In the genomic region with DNA sequence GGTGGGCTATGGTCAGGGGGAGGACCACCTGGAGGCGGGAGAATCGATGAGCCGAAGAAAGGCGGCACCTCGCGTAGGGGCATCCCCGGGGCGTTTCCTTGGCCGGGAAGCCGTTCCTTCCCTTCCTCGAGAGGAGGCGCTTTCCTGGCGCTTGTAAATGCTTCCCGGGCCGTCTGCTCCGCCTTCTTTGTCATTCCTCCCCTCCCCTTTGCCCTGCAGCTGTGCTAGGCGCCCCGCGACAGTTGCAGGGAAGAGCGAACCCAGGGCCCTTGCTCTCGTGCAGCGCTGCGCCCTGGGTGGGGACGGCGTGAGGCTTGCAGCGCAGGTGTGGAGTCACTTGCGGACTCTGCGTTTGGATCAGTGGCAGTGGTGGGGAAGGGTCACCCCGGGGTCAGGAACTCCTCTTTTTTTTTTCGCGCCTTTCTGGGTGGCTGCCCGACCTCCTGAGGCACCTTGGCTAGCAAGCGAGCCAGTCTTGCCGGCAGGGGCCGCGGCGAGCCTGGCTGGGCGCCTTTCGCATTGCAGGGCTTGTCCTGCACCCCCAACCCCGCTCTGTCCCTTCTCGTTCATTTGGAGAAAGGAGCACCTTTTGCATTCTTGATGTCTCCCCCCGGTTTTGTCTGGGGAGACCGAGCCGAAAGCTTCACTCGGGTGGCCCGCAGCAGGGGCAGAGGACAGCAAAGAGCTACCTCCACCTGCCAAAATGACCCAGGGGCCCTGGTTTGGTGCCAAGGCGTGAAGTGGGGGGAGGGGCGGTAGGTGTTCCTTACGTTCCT, we compare ENCODE assay signal across 1 cellular context.
A peak's percentile ranks its signal among the peaks of the same experiment; 100 is the strongest.
TF ChIP-seq lines count a peak whose summit lies in the region.

No MANE protein-coding gene starts in this region.

TF ChIP-seq in HEK293, 187 proteins besides CTCF, POLR2A, EP300 and RAD21 (continued from another document):
- TF ChIP-seq, protein P1, sequence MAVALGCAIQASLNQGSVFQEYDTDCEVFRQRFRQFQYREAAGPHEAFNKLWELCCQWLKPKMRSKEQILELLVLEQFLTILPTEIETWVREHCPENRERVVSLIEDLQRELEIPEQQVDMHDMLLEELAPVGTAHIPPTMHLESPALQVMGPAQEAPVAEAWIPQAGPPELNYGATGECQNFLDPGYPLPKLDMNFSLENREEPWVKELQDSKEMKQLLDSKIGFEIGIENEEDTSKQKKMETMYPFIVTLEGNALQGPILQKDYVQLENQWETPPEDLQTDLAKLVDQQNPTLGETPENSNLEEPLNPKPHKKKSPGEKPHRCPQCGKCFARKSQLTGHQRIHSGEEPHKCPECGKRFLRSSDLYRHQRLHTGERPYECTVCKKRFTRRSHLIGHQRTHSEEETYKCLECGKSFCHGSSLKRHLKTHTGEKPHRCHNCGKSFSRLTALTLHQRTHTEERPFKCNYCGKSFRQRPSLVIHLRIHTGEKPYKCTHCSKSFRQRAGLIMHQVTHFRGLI (tag by site-specific recombination; IDR thresholded peaks at IDR 0.05) = peak; percentile 88
- TF ChIP-seq, protein P2, sequence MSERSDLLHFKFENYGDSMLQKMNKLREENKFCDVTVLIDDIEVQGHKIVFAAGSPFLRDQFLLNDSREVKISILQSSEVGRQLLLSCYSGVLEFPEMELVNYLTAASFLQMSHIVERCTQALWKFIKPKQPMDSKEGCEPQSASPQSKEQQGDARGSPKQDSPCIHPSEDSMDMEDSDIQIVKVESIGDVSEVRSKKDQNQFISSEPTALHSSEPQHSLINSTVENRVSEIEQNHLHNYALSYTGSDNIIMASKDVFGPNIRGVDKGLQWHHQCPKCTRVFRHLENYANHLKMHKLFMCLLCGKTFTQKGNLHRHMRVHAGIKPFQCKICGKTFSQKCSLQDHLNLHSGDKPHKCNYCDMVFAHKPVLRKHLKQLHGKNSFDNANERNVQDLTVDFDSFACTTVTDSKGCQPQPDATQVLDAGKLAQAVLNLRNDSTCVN (tag by site-specific recombination; optimal IDR thresholded peaks at IDR 0.05) = peak; percentile 23
- TF ChIP-seq ZNF600 (tag by site-specific recombination; IDR thresholded peaks at IDR 0.05) (0 out of 2 replicates have a peak, but pooled peaks have one; percentile 28), EGR2 (tag by site-specific recombination; IDR thresholded peaks at IDR 0.05; ENCODE audit: low read depth) (0 out of 2 replicates have a peak, but pooled peaks have one; percentile 46), SCRT2 (tag by site-specific recombination; IDR thresholded peaks at IDR 0.05) (peak; percentile 67), ZNF610 (tag by site-specific recombination; IDR thresholded peaks at IDR 0.05; ENCODE audit: borderline replicate concordance) (no peak), ZNF548 (tag by site-specific recombination; IDR thresholded peaks at IDR 0.05) (no peak), ZNF335 (tag by site-specific recombination; conservative IDR thresholded peaks at IDR 0.05) (peak; percentile 86), ZXDB (tag by site-specific recombination; IDR thresholded peaks at IDR 0.05) (0 out of 2 replicates have a peak, but pooled peaks have one; percentile 42), KLF16 (tag by site-specific recombination; IDR thresholded peaks at IDR 0.05) (0 out of 2 replicates have a peak, but pooled peaks have one; percentile 28), GLIS1 (tag by site-specific recombination; IDR thresholded peaks at IDR 0.05) (peak; percentile 82), SP2 (tag by site-specific recombination; IDR thresholded peaks at IDR 0.05) (peak; percentile 87), ZBTB17 (tag by site-specific recombination; IDR thresholded peaks at IDR 0.05) (peak; percentile 76), SP7 (tag by site-specific recombination; IDR thresholded peaks at IDR 0.05) (peak; percentile 45; the same call in 1 of the 2 replicates), KLF9 (tag by site-specific recombination; IDR thresholded peaks at IDR 0.05; ENCODE audit: low read depth) (peak; percentile 11; the same call in 1 of the 2 replicates), ZNF366 (tag by site-specific recombination; conservative IDR thresholded peaks at IDR 0.05) (peak; percentile 56), ZFP37 (tag by site-specific recombination; IDR thresholded peaks at IDR 0.05) (0 out of 2 replicates have a peak, but pooled peaks have one; percentile 19), IKZF3 (tag by site-specific recombination; IDR thresholded peaks at IDR 0.05) (peak; percentile 90), ZIC2 (tag by site-specific recombination; IDR thresholded peaks at IDR 0.05) (peak; percentile 92), ZBTB20 (tag by site-specific recombination; IDR thresholded peaks at IDR 0.05) (peak; percentile 94), ZNF2 (tag by site-specific recombination; IDR thresholded peaks at IDR 0.05) (no peak), GLIS2 (tag by site-specific recombination; IDR thresholded peaks at IDR 0.05) (peak; percentile 89), SCRT1 (tag by site-specific recombination; IDR thresholded peaks at IDR 0.05; ENCODE audit: borderline replicate concordance) (0 out of 2 replicates have a peak, but pooled peaks have one; percentile 3), ZNF623 (tag by site-specific recombination; IDR thresholded peaks at IDR 0.05) (no peak), ZNF561 (tag by site-specific recombination; IDR thresholded peaks at IDR 0.05; ENCODE audit: borderline replicate concordance) (peak; percentile 54), TCF7L2 (IDR thresholded peaks at IDR 0.05; ENCODE audit: borderline replicate concordance, low read depth, low read length) (no peak), ZFHX2 (tag by site-specific recombination; conservative IDR thresholded peaks at IDR 0.05) (peak; percentile 40; the same call in 1 of the 2 replicates), ZNF473 (tag by site-specific recombination; IDR thresholded peaks at IDR 0.05) (no peak), ZNF404 (tag by site-specific recombination; IDR thresholded peaks at IDR 0.05) (no peak), ZBTB8A (tag by site-specific recombination; IDR thresholded peaks at IDR 0.05) (peak; percentile 88), ZEB2 (tag by site-specific recombination; IDR thresholded peaks at IDR 0.05) (peak; percentile 49; the same call in 1 of the 2 replicates), SP3 (tag by site-specific recombination; IDR thresholded peaks at IDR 0.05) (peak; percentile 86), KLF1 (tag by site-specific recombination; IDR thresholded peaks at IDR 0.05) (peak; percentile 49), ZNF138 (tag by site-specific recombination; IDR thresholded peaks at IDR 0.05; ENCODE audit: borderline replicate concordance) (no peak)
- TF ChIP-seq, protein P3, sequence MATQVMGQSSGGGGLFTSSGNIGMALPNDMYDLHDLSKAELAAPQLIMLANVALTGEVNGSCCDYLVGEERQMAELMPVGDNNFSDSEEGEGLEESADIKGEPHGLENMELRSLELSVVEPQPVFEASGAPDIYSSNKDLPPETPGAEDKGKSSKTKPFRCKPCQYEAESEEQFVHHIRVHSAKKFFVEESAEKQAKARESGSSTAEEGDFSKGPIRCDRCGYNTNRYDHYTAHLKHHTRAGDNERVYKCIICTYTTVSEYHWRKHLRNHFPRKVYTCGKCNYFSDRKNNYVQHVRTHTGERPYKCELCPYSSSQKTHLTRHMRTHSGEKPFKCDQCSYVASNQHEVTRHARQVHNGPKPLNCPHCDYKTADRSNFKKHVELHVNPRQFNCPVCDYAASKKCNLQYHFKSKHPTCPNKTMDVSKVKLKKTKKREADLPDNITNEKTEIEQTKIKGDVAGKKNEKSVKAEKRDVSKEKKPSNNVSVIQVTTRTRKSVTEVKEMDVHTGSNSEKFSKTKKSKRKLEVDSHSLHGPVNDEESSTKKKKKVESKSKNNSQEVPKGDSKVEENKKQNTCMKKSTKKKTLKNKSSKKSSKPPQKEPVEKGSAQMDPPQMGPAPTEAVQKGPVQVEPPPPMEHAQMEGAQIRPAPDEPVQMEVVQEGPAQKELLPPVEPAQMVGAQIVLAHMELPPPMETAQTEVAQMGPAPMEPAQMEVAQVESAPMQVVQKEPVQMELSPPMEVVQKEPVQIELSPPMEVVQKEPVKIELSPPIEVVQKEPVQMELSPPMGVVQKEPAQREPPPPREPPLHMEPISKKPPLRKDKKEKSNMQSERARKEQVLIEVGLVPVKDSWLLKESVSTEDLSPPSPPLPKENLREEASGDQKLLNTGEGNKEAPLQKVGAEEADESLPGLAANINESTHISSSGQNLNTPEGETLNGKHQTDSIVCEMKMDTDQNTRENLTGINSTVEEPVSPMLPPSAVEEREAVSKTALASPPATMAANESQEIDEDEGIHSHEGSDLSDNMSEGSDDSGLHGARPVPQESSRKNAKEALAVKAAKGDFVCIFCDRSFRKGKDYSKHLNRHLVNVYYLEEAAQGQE (tag by site-specific recombination; IDR thresholded peaks at IDR 0.05) = 0 out of 2 replicates have a peak, but pooled peaks have one; percentile 10
- TF ChIP-seq, protein P4, sequence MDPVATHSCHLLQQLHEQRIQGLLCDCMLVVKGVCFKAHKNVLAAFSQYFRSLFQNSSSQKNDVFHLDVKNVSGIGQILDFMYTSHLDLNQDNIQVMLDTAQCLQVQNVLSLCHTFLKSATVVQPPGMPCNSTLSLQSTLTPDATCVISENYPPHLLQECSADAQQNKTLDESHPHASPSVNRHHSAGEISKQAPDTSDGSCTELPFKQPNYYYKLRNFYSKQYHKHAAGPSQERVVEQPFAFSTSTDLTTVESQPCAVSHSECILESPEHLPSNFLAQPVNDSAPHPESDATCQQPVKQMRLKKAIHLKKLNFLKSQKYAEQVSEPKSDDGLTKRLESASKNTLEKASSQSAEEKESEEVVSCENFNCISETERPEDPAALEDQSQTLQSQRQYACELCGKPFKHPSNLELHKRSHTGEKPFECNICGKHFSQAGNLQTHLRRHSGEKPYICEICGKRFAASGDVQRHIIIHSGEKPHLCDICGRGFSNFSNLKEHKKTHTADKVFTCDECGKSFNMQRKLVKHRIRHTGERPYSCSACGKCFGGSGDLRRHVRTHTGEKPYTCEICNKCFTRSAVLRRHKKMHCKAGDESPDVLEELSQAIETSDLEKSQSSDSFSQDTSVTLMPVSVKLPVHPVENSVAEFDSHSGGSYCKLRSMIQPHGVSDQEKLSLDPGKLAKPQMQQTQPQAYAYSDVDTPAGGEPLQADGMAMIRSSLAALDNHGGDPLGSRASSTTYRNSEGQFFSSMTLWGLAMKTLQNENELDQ (tag by site-specific recombination; IDR thresholded peaks at IDR 0.05; ENCODE audit: low read depth) = no peak
- TF ChIP-seq, protein P5, sequence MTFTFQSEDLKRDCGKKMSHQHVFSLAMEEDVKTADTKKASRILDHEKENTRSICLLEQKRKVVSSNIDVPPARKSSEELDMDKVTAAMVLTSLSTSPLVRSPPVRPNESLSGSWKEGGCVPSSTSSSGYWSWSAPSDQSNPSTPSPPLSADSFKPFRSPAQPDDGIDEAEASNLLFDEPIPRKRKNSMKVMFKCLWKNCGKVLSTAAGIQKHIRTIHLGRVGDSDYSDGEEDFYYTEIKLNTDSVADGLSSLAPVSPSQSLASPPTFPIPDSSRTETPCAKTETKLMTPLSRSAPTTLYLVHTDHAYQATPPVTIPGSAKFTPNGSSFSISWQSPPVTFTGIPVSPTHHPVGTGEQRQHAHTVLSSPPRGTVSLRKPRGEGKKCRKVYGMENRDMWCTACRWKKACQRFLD (tag by site-specific recombination; IDR thresholded peaks at IDR 0.05) = no peak
- TF ChIP-seq, protein P6, sequence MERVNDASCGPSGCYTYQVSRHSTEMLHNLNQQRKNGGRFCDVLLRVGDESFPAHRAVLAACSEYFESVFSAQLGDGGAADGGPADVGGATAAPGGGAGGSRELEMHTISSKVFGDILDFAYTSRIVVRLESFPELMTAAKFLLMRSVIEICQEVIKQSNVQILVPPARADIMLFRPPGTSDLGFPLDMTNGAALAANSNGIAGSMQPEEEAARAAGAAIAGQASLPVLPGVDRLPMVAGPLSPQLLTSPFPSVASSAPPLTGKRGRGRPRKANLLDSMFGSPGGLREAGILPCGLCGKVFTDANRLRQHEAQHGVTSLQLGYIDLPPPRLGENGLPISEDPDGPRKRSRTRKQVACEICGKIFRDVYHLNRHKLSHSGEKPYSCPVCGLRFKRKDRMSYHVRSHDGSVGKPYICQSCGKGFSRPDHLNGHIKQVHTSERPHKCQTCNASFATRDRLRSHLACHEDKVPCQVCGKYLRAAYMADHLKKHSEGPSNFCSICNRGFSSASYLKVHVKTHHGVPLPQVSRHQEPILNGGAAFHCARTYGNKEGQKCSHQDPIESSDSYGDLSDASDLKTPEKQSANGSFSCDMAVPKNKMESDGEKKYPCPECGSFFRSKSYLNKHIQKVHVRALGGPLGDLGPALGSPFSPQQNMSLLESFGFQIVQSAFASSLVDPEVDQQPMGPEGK (tag by site-specific recombination; IDR thresholded peaks at IDR 0.05) = 0 out of 2 replicates have a peak, but pooled peaks have one; percentile 18
